Comparison of ENCODE assay signal across 8 cellular contexts in genomic region chr15:75516513-75516912, GRCh38.
DNase-seq lines count a peak whose midpoint lies in the region; ATAC-seq, FAIRE-seq and TF ChIP-seq lines count a peak whose summit lies in the region.
"Not testable (repeated sequence)": the region's sequence is repeated elsewhere in the genome, so short reads cannot be mapped to it uniquely, and the experiment has no call there.

No MANE protein-coding gene starts in this region.

- intact Hi-C loops in ascending aorta (cut with DNase I); head of caudate nucleus (cut with DNase I); uterus (cut with DNase I; ENCODE audit: low total_unique reads): not testable (repeated sequence)
- intact Hi-C loops in endothelial cell of umbilical vein (cut with micrococcal nuclease): loop anchor here (2.0 kb wide), 1 partner anchor 60 kb away; no protein-coding TSS in a partner anchor

- not testable (repeated sequence) for H3K27ac ChIP-seq in ascending aorta; endothelial cell of umbilical vein (ENCODE audit: insufficient read depth, low read depth, low read length); uterus

- CTCF ChIA-PET in endothelial cell of umbilical vein (lab: Charles Lee): interaction anchor here (0.6 to 1.4 kb wide), 2 partner anchors 16 to 249 kb away, joined by 3 to 4 read pairs; no protein-coding TSS in a partner anchor

- H3K36me3 ChIP-seq in ascending aorta: peaks cover 36 to 55% of the 10 kb centered on the region in 2 donors
- not testable (repeated sequence) for H3K36me3 ChIP-seq in endothelial cell of umbilical vein (ENCODE audit: control insufficient read depth in 2 of 2, extremely low read depth in 1 of 2, insufficient read depth in 2 of 2, low read length in 2 of 2); uterus

- peak; percentile 59 for ATAC-seq in omental fat pad (ENCODE audit: low FRiP score)

- POLR2A ChIA-PET in endothelial cell of umbilical vein (lab: Charles Lee): not testable (repeated sequence)

- H2AFZ ChIP-seq in endothelial cell of umbilical vein (ENCODE audit: low read depth, low read length): not testable (repeated sequence)

- H3K9ac ChIP-seq in endothelial cell of umbilical vein (replicated peaks; ENCODE audit: extremely low read depth, insufficient read depth, low read length): not testable (repeated sequence)

- TF ChIP-seq CTCF in ascending aorta (IDR thresholded peaks at IDR 0.05); endothelial cell of umbilical vein (IDR thresholded peaks at IDR 0.05; ENCODE audit: extremely low read depth in 1 of 2, insufficient read depth in 1 of 2, low read depth in 1 of 2, low read length in 2 of 2); omental fat pad (IDR thresholded peaks at IDR 0.05); uterus (IDR thresholded peaks at IDR 0.05): not testable (repeated sequence)

- not testable (repeated sequence) for TF ChIP-seq POLR2A in endothelial cell of umbilical vein (IDR thresholded peaks at IDR 0.05; ENCODE audit: low read depth, low read length); uterus (IDR thresholded peaks at IDR 0.05)

- H3K4me3 ChIP-seq in ascending aorta; endothelial cell of umbilical vein (replicated peaks in 1 of 3; ENCODE audit: insufficient read depth in 1 of 3, low read depth in 1 of 3, low read length in 3 of 3); uterus: not testable (repeated sequence)

- not testable (repeated sequence) for H3K4me1 ChIP-seq in ascending aorta; endothelial cell of umbilical vein (ENCODE audit: control insufficient read depth, extremely low read depth, insufficient read depth, low read length); uterus

- BruUV-seq in endothelial cell of umbilical vein (replicated peaks; lab: Mats Ljungman, UMichigan): not testable (repeated sequence)

- not testable (repeated sequence) for H3K79me2 ChIP-seq in endothelial cell of umbilical vein (ENCODE audit: control insufficient read depth, insufficient read depth, low read length)

- not testable (repeated sequence) for H3K9me1 ChIP-seq in endothelial cell of umbilical vein (replicated peaks; ENCODE audit: control insufficient read depth, extremely low read depth, insufficient read depth, low read length)

- H3K4me2 ChIP-seq in endothelial cell of umbilical vein (ENCODE audit: insufficient read depth, low read length): not testable (repeated sequence)

- DNase-seq in Daoy (ENCODE audit: low read depth) (peak; percentile 84), HS-5 (ENCODE audit: low read depth) (peak; percentile 53), RPMI7951 (ENCODE audit: low read depth) (peak; percentile 87), ascending aorta (ENCODE audit: low spot score in 2 of 2) (peak; percentile 27 to 76), endothelial cell of umbilical vein (ENCODE audit: low read depth, low spot score) (peak; percentile 66), head of caudate nucleus (peak in 33 of 42 donors; percentile 8 to 75 (median 38)), omental fat pad (ENCODE audit: low spot score) (peak; percentile 33), uterus (peak; percentile 31 to 33)

- dilution Hi-C loops in endothelial cell of umbilical vein (cut with MboI; ENCODE audit: extremely low pct_ligation_motif_present, low sequenced_read_pairs): not testable (repeated sequence)

- H3K27me3 ChIP-seq in ascending aorta; endothelial cell of umbilical vein (ENCODE audit: control insufficient read depth in 2 of 2, insufficient read depth in 2 of 2, low read length in 2 of 2); uterus: not testable (repeated sequence)

- FAIRE-seq in endothelial cell of umbilical vein (lab: Jason Lieb, UNC): peak; percentile 72

- H3K9me3 ChIP-seq in ascending aorta; endothelial cell of umbilical vein (replicated peaks; ENCODE audit: control insufficient read depth, insufficient read depth, low read length); uterus: not testable (repeated sequence)

- not testable (repeated sequence) for H4K20me1 ChIP-seq in endothelial cell of umbilical vein (replicated peaks; ENCODE audit: control insufficient read depth, extremely low read depth, insufficient read depth, low read length)

TF ChIP-seq in endothelial cell of umbilical vein, 7 proteins besides CTCF, POLR2A, EP300 and RAD21:
- TF ChIP-seq FOS (IDR thresholded peaks at IDR 0.05; ENCODE audit: borderline replicate concordance, insufficient read depth, low read length) (peak; percentile 69), JUN (IDR thresholded peaks at IDR 0.05; ENCODE audit: borderline replicate concordance, insufficient read depth, insufficient read length, low read depth) (peak; percentile 69)

Comparison
In these comparisons a context has a peak if more than half of its experiments do, and no peak if none do; other contexts are left out.
1. DNase-seq: peak in every context shown above with its lines; median percentile 87 in RPMI7951; 84 in Daoy; 66 in endothelial cell of umbilical vein; 53 in HS-5; 52 in ascending aorta; 38 in head of caudate nucleus; 33 in omental fat pad; 32 in uterus.